In genomic region chr10:122665946-122666345, GRCh38 we compare ENCODE assay signal across 21 cellular contexts. TPM values are rescaled to one million over a fixed set of nuclear protein-coding genes. Genes with fewer than 3 reads are reported as not detected.
DNase-seq lines count a peak whose midpoint lies in the region; ATAC-seq and TF ChIP-seq lines count a peak whose summit lies in the region.
"Had no signal": no experiment of that assay in that cellular context is flagged by ENCODE, and none has a peak within 500 bp of the region (broad histone marks: within the 10 kb centered on the region; RNA-seq: fewer than 3 reads in every experiment).

No MANE protein-coding gene starts in this region.

- no peaks in the 10 kb centered on the region for H3K36me3 ChIP-seq in suprapubic skin

- ATAC-seq in HG02642 (IDR thresholded peaks at IDR 0.05; ENCODE audit: poor library complexity, unreplicated experiment): no peak
- ATAC-seq: GM23338, HCT116 had no signal

- no peak overlapping the region for H3K4me3 ChIP-seq in suprapubic skin
- H3K4me3 ChIP-seq: GM23338 had no signal

- TF ChIP-seq EP300 in suprapubic skin (IDR thresholded peaks at IDR 0.05): no peak

- no peaks in the 10 kb centered on the region for H3K4me1 ChIP-seq in suprapubic skin

- no peaks in the 10 kb centered on the region for H3K9me3 ChIP-seq in suprapubic skin

- H3K27ac ChIP-seq in suprapubic skin: no peak overlapping the region

- peaks cover 3% of the 10 kb centered on the region for H3K27me3 ChIP-seq in suprapubic skin

- 83% methylated on average over 4 of the region's 4 CpGs for whole genome bisulfite sequencing in suprapubic skin

- TF ChIP-seq POLR2A in erythroblast (IDR thresholded peaks at IDR 0.05; ENCODE audit: low read length) (no peak), suprapubic skin (IDR thresholded peaks at IDR 0.05) (no peak)

- DNase-seq in activated effector memory CD4-positive, alpha-beta T cell treated with anti-CD3 and anti-CD28 coated beads, Interleukin-2, amount 50 U/mL, for 16 hours: peak; percentile 19
- no peak for DNase-seq in activated effector memory CD4-positive, alpha-beta T cell treated with Interleukin-2 at 50 U/mL for 16 hours
- peak; percentile 44 to 78 for DNase-seq in erythroblast (lab: John Stamatoyannopoulos, UW)
- DNase-seq in suprapubic skin (ENCODE audit: low spot score in 2 of 2): peak; percentile 22 to 40
- DNase-seq in anterior cingulate cortex (lab: John Stamatoyannopoulos, UW): no peak
- DNase-seq: C1 segment of cervical spinal cord; Calu3; CD4-positive, alpha-beta memory T cell; COR-L47; DMS53; DMS79 treated with DMSO at 0.1 percent for 48 hours; GF-D8; H9 had no signal

- TF ChIP-seq CTCF in suprapubic skin (IDR thresholded peaks at IDR 0.05): no peak

RNA-seq across cellular contexts. Expression of gene C10orf120, which starts 33.7 kb away (rescaled TPM):
- total RNA-seq in suprapubic skin: not detected
- total RNA-seq: A172; A673; Calu3; CD4-positive, alpha-beta memory T cell; Daoy; G401; GM23338; H4; H9 had no signal

Comparison
In these comparisons a context has a peak if more than half of its experiments do, and no peak if none do; other contexts are left out.
1. DNase-seq: peak in activated effector memory CD4-positive, alpha-beta T cell treated with anti-CD3 and anti-CD28 coated beads, Interleukin-2, amount 50 U/mL, for 16 hours (single experiment), erythroblast (2 of 2) and suprapubic skin (2 of 2); none in activated effector memory CD4-positive, alpha-beta T cell treated with Interleukin-2 at 50 U/mL for 16 hours (single experiment) and anterior cingulate cortex (0 of 58).